Comparison of ENCODE assay signal across 14 cellular contexts in the genomic region with DNA sequence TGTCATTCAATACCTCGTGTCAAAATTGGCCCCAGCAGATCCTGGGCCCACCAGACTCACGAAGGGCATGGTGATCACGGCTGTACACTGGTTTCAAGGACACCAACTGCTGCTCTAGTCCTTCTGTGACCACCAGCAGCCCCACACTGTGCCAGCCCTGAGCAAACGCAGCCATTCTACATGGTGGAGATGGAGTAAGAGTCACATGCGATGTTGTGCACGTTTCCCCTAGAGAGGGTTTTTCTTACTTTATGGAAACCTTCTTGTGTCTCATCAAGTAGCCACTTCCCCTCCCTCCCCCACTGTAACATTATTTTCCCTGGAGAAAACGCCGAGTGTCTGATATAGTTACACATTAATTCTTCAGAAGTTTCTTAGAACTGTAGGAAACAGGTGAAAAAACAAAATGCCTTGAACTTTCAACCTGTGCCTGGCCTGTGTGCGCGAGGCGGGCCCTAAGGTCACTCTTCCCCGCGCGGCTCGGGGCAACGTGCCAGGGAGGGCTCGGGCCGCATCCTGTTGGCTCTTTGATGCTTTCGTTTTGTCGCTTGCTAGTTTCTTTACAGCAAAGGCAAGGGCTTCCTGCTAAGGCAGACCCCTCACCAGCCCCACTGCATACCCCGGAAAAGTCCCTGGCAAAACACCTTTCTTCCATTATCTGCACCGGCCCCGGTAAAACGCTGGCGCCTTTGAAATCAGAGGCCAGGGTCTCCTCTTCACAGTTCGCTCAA. TPM values are rescaled to one million over a fixed set of nuclear protein-coding genes. Genes with fewer than 3 reads are reported as not detected.
DNase-seq lines count a peak whose midpoint lies in the region; ATAC-seq, FAIRE-seq and TF ChIP-seq lines count a peak whose summit lies in the region.
"Had no signal": no experiment of that assay in that cellular context is flagged by ENCODE, and none has a peak within 500 bp of the region (broad histone marks: within the 10 kb centered on the region; RNA-seq: fewer than 3 reads in every experiment).

No MANE protein-coding gene starts in this region.

- peak overlapping the region; percentile 52 for H2AK5ac ChIP-seq in mesenchymal stem cell (ENCODE audit: low read length, severe bottlenecking)

- intact Hi-C loops in endothelial cell of umbilical vein (cut with micrococcal nuclease): loop anchor here (1.0 kb wide), 2 partner anchors 44 to 628 kb away; a partner anchor contains a TSS

- H3K9me3 ChIP-seq in endothelial cell of umbilical vein (replicated peaks; ENCODE audit: control insufficient read depth, insufficient read depth, low read length): no peaks in the 10 kb centered on the region
- no peaks in the 10 kb centered on the region for H3K9me3 ChIP-seq in mesenchymal stem cell (ENCODE audit: control insufficient read depth, low read length)

- no peaks in the 10 kb centered on the region for H3K79me2 ChIP-seq in endothelial cell of umbilical vein (ENCODE audit: control insufficient read depth, insufficient read depth, low read length)

- no peak overlapping the region for H2BK15ac ChIP-seq in mesenchymal stem cell (ENCODE audit: low read depth, poor library complexity, severe bottlenecking)

- H2BK5ac ChIP-seq in mesenchymal stem cell (ENCODE audit: low read depth, low read length, poor library complexity, severe bottlenecking): no peak overlapping the region

- H4K91ac ChIP-seq in mesenchymal stem cell (ENCODE audit: low read length): peak overlapping the region; percentile 75

- POLR2A ChIA-PET in endothelial cell of umbilical vein (lab: Charles Lee): no interaction called here

- H3K36me3 Mint-ChIP-seq in activated CD8-positive, alpha-beta memory T cell treated with anti-CD3 and anti-CD28 coated beads, Interleukin-2, amount 10 ng/mL, durations not matched to agents 7 days and 5 days: peaks cover 3% of the 10 kb centered on the region
- H3K36me3 Mint-ChIP-seq in type B pancreatic cell: peaks cover 8% of the 10 kb centered on the region

- no peak overlapping the region for H3K14ac ChIP-seq in mesenchymal stem cell (ENCODE audit: low read length in 2 of 2)

- H2AFZ ChIP-seq in endothelial cell of umbilical vein (ENCODE audit: low read depth, low read length) (peak overlapping the region; percentile 11), mesenchymal stem cell (ENCODE audit: low read depth, low read length) (no peak overlapping the region)

- peak overlapping the region; percentile 21 for H3K27ac ChIP-seq in endothelial cell of umbilical vein (ENCODE audit: insufficient read depth, low read depth, low read length)
- H3K27ac ChIP-seq in mesenchymal stem cell (ENCODE audit: low read length, poor library complexity, severe bottlenecking): peak overlapping the region; percentile 72
- H3K27ac ChIP-seq: cardiac muscle cell had no signal

- H3K27me3 ChIP-seq in endothelial cell of umbilical vein (ENCODE audit: control insufficient read depth in 2 of 2, insufficient read depth in 2 of 2, low read length in 2 of 2): no peaks in the 10 kb centered on the region
- no peaks in the 10 kb centered on the region for H3K27me3 ChIP-seq in mesenchymal stem cell (ENCODE audit: control insufficient read depth in 1 of 2, insufficient read depth in 1 of 2, low read length in 2 of 2)
- H3K27me3 ChIP-seq: cardiac muscle cell had no signal

- no peak overlapping the region for H4K8ac ChIP-seq in mesenchymal stem cell (ENCODE audit: low read length)

- no peak overlapping the region for H3K4ac ChIP-seq in mesenchymal stem cell (ENCODE audit: low read depth in 1 of 2, low read length in 2 of 2)

- no peak overlapping the region for H2BK120ac ChIP-seq in mesenchymal stem cell (ENCODE audit: low read depth, low read length)

- no peak overlapping the region for H3K4me3 Mint-ChIP-seq in activated CD8-positive, alpha-beta memory T cell treated with anti-CD3 and anti-CD28 coated beads, Interleukin-2, amount 10 ng/mL, durations not matched to agents 7 days and 5 days
- H3K4me3 Mint-ChIP-seq in type B pancreatic cell: no peak overlapping the region
- H3K4me3 Mint-ChIP-seq: activated naive CD4-positive, alpha-beta T cell treated with anti-CD3 and anti-CD28 coated beads, Interleukin-2, amount 10 ng/mL, durations not matched to agents 7 days and 5 days had no signal

- no peak for TF ChIP-seq POLR2A in endothelial cell of umbilical vein (IDR thresholded peaks at IDR 0.05; ENCODE audit: low read depth, low read length)

- H3K9me1 ChIP-seq in endothelial cell of umbilical vein (replicated peaks; ENCODE audit: control insufficient read depth, extremely low read depth, insufficient read depth, low read length): no peaks in the 10 kb centered on the region

- no peak overlapping the region for H3K23ac ChIP-seq in mesenchymal stem cell (ENCODE audit: low read length in 2 of 2)

- peaks cover 13% of the 10 kb centered on the region for H3K4me1 Mint-ChIP-seq in activated CD8-positive, alpha-beta memory T cell treated with anti-CD3 and anti-CD28 coated beads, Interleukin-2, amount 10 ng/mL, durations not matched to agents 7 days and 5 days
- peaks cover 14% of the 10 kb centered on the region for H3K4me1 Mint-ChIP-seq in type B pancreatic cell (ENCODE audit: unreplicated experiment)

- TF ChIP-seq CTCF in endothelial cell of umbilical vein (IDR thresholded peaks at IDR 0.05; ENCODE audit: extremely low read depth in 1 of 2, insufficient read depth in 1 of 2, low read depth in 1 of 2, low read length in 2 of 2) (no peak), type B pancreatic cell (conservative IDR thresholded peaks at IDR 0.05) (no peak)

- peak; percentile 87 for FAIRE-seq in endothelial cell of umbilical vein (lab: Jason Lieb, UNC)
- FAIRE-seq: GM19239 had no signal

- CTCF ChIA-PET in activated CD8-positive, alpha-beta memory T cell treated with anti-CD3 and anti-CD28 coated beads, Interleukin-2, amount 10 ng/mL, durations not matched to agents 7 days and 5 days (lab: Charles Lee): interaction anchor here (1.7 kb wide), 1 partner anchor 29 kb away, joined by 4 read pairs; no protein-coding TSS in a partner anchor
- CTCF ChIA-PET in endothelial cell of umbilical vein (lab: Charles Lee): interaction anchor here (1.0 to 1.1 kb wide), 2 partner anchors 29 kb away, joined by 4 to 5 read pairs; no protein-coding TSS in a partner anchor

- H3K4me2 ChIP-seq in endothelial cell of umbilical vein (ENCODE audit: insufficient read depth, low read length) (peak overlapping the region; percentile 23), mesenchymal stem cell (ENCODE audit: low read length, poor library complexity, severe bottlenecking) (peak overlapping the region; percentile 53)

- H3K4me3 ChIP-seq in endothelial cell of umbilical vein (replicated peaks in 1 of 3; ENCODE audit: insufficient read depth in 1 of 3, low read depth in 1 of 3, low read length in 3 of 3): peak overlapping the region in 2 of 3 experiments; percentile 5 to 11
- H3K4me3 ChIP-seq in mesenchymal stem cell (ENCODE audit: insufficient read depth in 1 of 2, low read depth in 1 of 2, low read length in 2 of 2): peak overlapping the region in 1 of 2 experiments; percentile 19
- H3K4me3 ChIP-seq: cardiac muscle cell had no signal

- no peak overlapping the region for H3K18ac ChIP-seq in mesenchymal stem cell (ENCODE audit: low read depth in 1 of 2, low read length in 2 of 2)

- WGBS in mesenchymal stem cell: 97% methylated on average over 23 of the region's 26 CpGs

- H3K36me3 ChIP-seq in endothelial cell of umbilical vein (ENCODE audit: control insufficient read depth in 2 of 2, extremely low read depth in 1 of 2, insufficient read depth in 2 of 2, low read length in 2 of 2): no peaks in the 10 kb centered on the region
- peaks cover 0 to 9% of the 10 kb centered on the region in 2 experiments for H3K36me3 ChIP-seq in mesenchymal stem cell (ENCODE audit: control insufficient read depth in 1 of 2, insufficient read depth in 2 of 2, low read depth in 1 of 2, low read length in 2 of 2)
- H3K36me3 ChIP-seq: cardiac muscle cell had no signal

- H3K4me1 ChIP-seq in endothelial cell of umbilical vein (ENCODE audit: control insufficient read depth, extremely low read depth, insufficient read depth, low read length): peaks cover 13% of the 10 kb centered on the region
- peaks cover 31% of the 10 kb centered on the region for H3K4me1 ChIP-seq in mesenchymal stem cell (ENCODE audit: control insufficient read depth, insufficient read depth, low read depth, low read length)

- dilution Hi-C loops in endothelial cell of umbilical vein (cut with MboI; ENCODE audit: extremely low pct_ligation_motif_present, low sequenced_read_pairs): no loop called here

- no peaks in the 10 kb centered on the region for H3K27me3 Mint-ChIP-seq in activated CD8-positive, alpha-beta memory T cell treated with anti-CD3 and anti-CD28 coated beads, Interleukin-2, amount 10 ng/mL, durations not matched to agents 7 days and 5 days
- H3K27me3 Mint-ChIP-seq in type B pancreatic cell: no peaks in the 10 kb centered on the region

- peaks cover 5% of the 10 kb centered on the region for H3K79me1 ChIP-seq in mesenchymal stem cell (replicated peaks; ENCODE audit: low read length, poor library complexity, severe bottlenecking)

- no peaks in the 10 kb centered on the region for H4K20me1 ChIP-seq in endothelial cell of umbilical vein (replicated peaks; ENCODE audit: control insufficient read depth, extremely low read depth, insufficient read depth, low read length)

- H3K27ac Mint-ChIP-seq in activated CD8-positive, alpha-beta memory T cell treated with anti-CD3 and anti-CD28 coated beads, Interleukin-2, amount 10 ng/mL, durations not matched to agents 7 days and 5 days: no peak overlapping the region
- no peak overlapping the region for H3K27ac Mint-ChIP-seq in type B pancreatic cell
- H3K27ac Mint-ChIP-seq: activated naive CD4-positive, alpha-beta T cell treated with anti-CD3 and anti-CD28 coated beads, Interleukin-2, amount 10 ng/mL, durations not matched to agents 7 days and 5 days had no signal

- H3K9ac ChIP-seq in endothelial cell of umbilical vein (replicated peaks; ENCODE audit: extremely low read depth, insufficient read depth, low read length) (peak overlapping the region; percentile 2), mesenchymal stem cell (ENCODE audit: low read length) (no peak overlapping the region)

- DNase-seq in activated CD8-positive, alpha-beta memory T cell treated with anti-CD3 and anti-CD28 coated beads, Interleukin-2, amount 10 ng/mL, durations not matched to agents 7 days and 5 days: peak; percentile 33
- no peak for DNase-seq in activated CD8-positive, alpha-beta memory T cell treated with anti-CD3 and anti-CD28 coated beads, Interleukin-2, amount 50 U/mL, for 4 hours
- DNase-seq in endothelial cell of umbilical vein (ENCODE audit: low read depth, low spot score): peak; percentile 93
- no peak for DNase-seq in mesenchymal stem cell
- DNase-seq in type B pancreatic cell (ENCODE audit: extremely low spot score, unreplicated experiment): peak; percentile 49
- no peak for DNase-seq in activated naive CD4-positive, alpha-beta T cell treated with Interleukin-2 at 50 U/mL for 16 hours
- DNase-seq in Kasumi-1 (lab: John Stamatoyannopoulos, UW): no peak
- DNase-seq in NCI-H526 (lab: John Stamatoyannopoulos, UW): no peak
- DNase-seq: 8988T; activated naive CD4-positive, alpha-beta T cell treated with anti-CD3 and anti-CD28 coated beads, Interleukin-2, amount 10 ng/mL, durations not matched to agents 7 days and 5 days; GDM1; stimulated activated CD4-positive, alpha-beta T cell treated with anti-CD3 and anti-CD28 coated beads, Interleukin-2, amount 100 ng/mL, for 48 hours had no signal

- H3K9me3 Mint-ChIP-seq in activated CD8-positive, alpha-beta memory T cell treated with anti-CD3 and anti-CD28 coated beads, Interleukin-2, amount 10 ng/mL, durations not matched to agents 7 days and 5 days (ENCODE audit: low read depth): no peaks in the 10 kb centered on the region
- H3K9me3 Mint-ChIP-seq in type B pancreatic cell: no peaks in the 10 kb centered on the region
- H3K9me3 Mint-ChIP-seq: activated naive CD4-positive, alpha-beta T cell treated with anti-CD3 and anti-CD28 coated beads, Interleukin-2, amount 10 ng/mL, durations not matched to agents 7 days and 5 days had no signal

- no peak for ATAC-seq in activated CD8-positive, alpha-beta memory T cell treated with anti-CD3 and anti-CD28 coated beads, Interleukin-2, amount 10 ng/mL, durations not matched to agents 7 days and 5 days

- H2BK12ac ChIP-seq in mesenchymal stem cell (ENCODE audit: low read length in 2 of 2): no peak overlapping the region

- BruUV-seq in endothelial cell of umbilical vein (replicated peaks; lab: Mats Ljungman, UMichigan): no TSS peak

RNA-seq across cellular contexts. Expression of a gene that starts 44.6 kb away (rescaled TPM):
- total RNA-seq in activated CD8-positive, alpha-beta memory T cell treated with anti-CD3 and anti-CD28 coated beads, Interleukin-2, amount 10 ng/mL, durations not matched to agents 7 days and 5 days: 1 to 10 TPM; 5.0 to 5.3 TPM
- total RNA-seq in endothelial cell of umbilical vein (5.4 and 6.5 TPM in 2 replicates), type B pancreatic cell (ENCODE audit: low replicate concordance) (5.9 and 7.2 TPM in 2 replicates)
- polyA plus RNA-seq in endothelial cell of umbilical vein: 2.5 and 2.9 TPM in 2 replicates
- 2.4 and 3.2 TPM in 2 replicates for polyA plus RNA-seq in endothelial cell of umbilical vein (2011; cell fraction: cytosol; rRNA removed)
- polyA plus RNA-seq in endothelial cell of umbilical vein (2011; cell fraction: nucleus; rRNA removed): 1.8 and 2.0 TPM in 2 replicates
- 6.5 and 6.9 TPM in 2 replicates for polyA plus RNA-seq in endothelial cell of umbilical vein (2012)
- polyA minus RNA-seq in endothelial cell of umbilical vein: 1.8 and 2.4 TPM in 2 replicates
- 0.31 TPM for polyA minus RNA-seq in endothelial cell of umbilical vein (2011; cell fraction: cytosol; rRNA and poly(A)+ RNA removed)
- polyA minus RNA-seq in endothelial cell of umbilical vein (2011; cell fraction: nucleus; rRNA and poly(A)+ RNA removed): 1.3 and 1.9 TPM in 2 replicates
- 3.8 TPM for polyA plus RNA-seq in mesenchymal stem cell (2013, experiment 1 of 2)
- polyA plus RNA-seq in mesenchymal stem cell (2013, experiment 2 of 2): 4.5 TPM

Comparison
In these comparisons a context has a peak if more than half of its experiments do, and no peak if none do; other contexts are left out.
1. DNase-seq: peak in activated CD8-positive, alpha-beta memory T cell treated with anti-CD3 and anti-CD28 coated beads, Interleukin-2, amount 10 ng/mL, durations not matched to agents 7 days and 5 days (single experiment), endothelial cell of umbilical vein (single experiment) and type B pancreatic cell (single experiment); none in activated CD8-positive, alpha-beta memory T cell treated with anti-CD3 and anti-CD28 coated beads, Interleukin-2, amount 50 U/mL, for 4 hours (single experiment), mesenchymal stem cell (single experiment), activated naive CD4-positive, alpha-beta T cell treated with Interleukin-2 at 50 U/mL for 16 hours (single experiment), Kasumi-1 (0 of 2) and NCI-H526 (0 of 2).